8 cellular contexts compared by ENCODE assay signal in genomic region chr12:101407438-101408345, GRCh38. TPM values are rescaled to one million over a fixed set of nuclear protein-coding genes. Genes with fewer than 3 reads are reported as not detected.
DNase-seq lines count a peak whose midpoint lies in the region; ATAC-seq lines count a peak whose summit lies in the region.

TSS of gene ARL1 (minus strand) at chr12:101407772. CDS start at chr12:101407645, 127 bp downstream.

- no peaks in the 10 kb centered on the region for H3K27me3 Mint-ChIP-seq in memory B cell

- DNase-seq in COLO668 (lab: John Stamatoyannopoulos, UW; ENCODE audit: unreplicated experiment) (peak; percentile 93), HPDE6-E6E7 (ENCODE audit: extremely low spot score) (peak; percentile 84), NOMO-1 (lab: John Stamatoyannopoulos, UW; ENCODE audit: unreplicated experiment in 2 of 2) (peak; percentile 71 to 75), memory B cell (ENCODE audit: low spot score in 2 of 2) (peak; percentile 77 to 78)
- DNase-seq in effector memory CD4-positive, alpha-beta T cell, result peak; percentile 29 to 58 (median 53)
- DNase-seq in stimulated activated CD8-positive, alpha-beta memory T cell treated with anti-CD3 and anti-CD28 coated beads, Interleukin-12 subunit alpha, Interleukin-12 subunit beta, amount 100 ng/mL, for 1 hour (ENCODE audit: low read depth), result peak; percentile 68

- no peaks in the 10 kb centered on the region for H3K36me3 ChIP-seq in effector memory CD4-positive, alpha-beta T cell (ENCODE audit: control insufficient read depth, insufficient read depth, low read length)

- peak within 1 kb of the TSS; percentile 98 for H3K4me3 Mint-ChIP-seq in memory B cell

- H3K27ac ChIP-seq in effector memory CD4-positive, alpha-beta T cell (ENCODE audit: insufficient read depth, low read length, poor library complexity, severe bottlenecking), result peak within 1 kb of the TSS; percentile 73

- H3K9me3 Mint-ChIP-seq in memory B cell, result no peaks in the 10 kb centered on the region

- CTCF ChIA-PET in activated CD8-positive, alpha-beta memory T cell treated with anti-CD3 and anti-CD28 coated beads for 36 hours (lab: Charles Lee), result no interaction called here

- H3K36me3 Mint-ChIP-seq in memory B cell, result no peaks in the 10 kb centered on the region

- no peaks in the 10 kb centered on the region for H3K27me3 ChIP-seq in effector memory CD4-positive, alpha-beta T cell (replicated peaks; ENCODE audit: control insufficient read depth, insufficient read depth, low read length, poor library complexity, severe bottlenecking)

- H3K9me3 ChIP-seq in effector memory CD4-positive, alpha-beta T cell (ENCODE audit: control insufficient read depth, low read length), result no peaks in the 10 kb centered on the region

- peak within 1 kb of the TSS; percentile 81 for H3K4me3 ChIP-seq in effector memory CD4-positive, alpha-beta T cell (ENCODE audit: insufficient read depth, low read depth, low read length, poor library complexity, severe bottlenecking)

- peaks cover 8% of the 10 kb centered on the region for H3K4me1 Mint-ChIP-seq in memory B cell

- H3K4me1 ChIP-seq in effector memory CD4-positive, alpha-beta T cell (ENCODE audit: control insufficient read depth, insufficient read depth, low read length, poor library complexity, severe bottlenecking), result peaks cover 7% of the 10 kb centered on the region

- H3K27ac Mint-ChIP-seq in memory B cell, result peak within 1 kb of the TSS; percentile 94

- POLR2A ChIA-PET in activated CD8-positive, alpha-beta memory T cell treated with anti-CD3 and anti-CD28 coated beads for 36 hours (lab: Charles Lee), result interaction anchor here (1.2 kb wide), 1 partner anchor 128 kb away, joined by 3 read pairs; the partner anchor contains the start of gene UTP20

- ATAC-seq in GM19467 (IDR thresholded peaks at IDR 0.05; ENCODE audit: unreplicated experiment) (peak; percentile 83), memory B cell (ENCODE audit: low read depth) (peak; percentile 85)

RNA-seq across cellular contexts. Expression of gene ARL1, which starts in this region (rescaled TPM):
- total RNA-seq in activated CD8-positive, alpha-beta memory T cell treated with anti-CD3 and anti-CD28 coated beads for 36 hours, result 10 to 100 TPM; 66.1 to 86.3 TPM

Comparison
In these comparisons a context has a peak if more than half of its experiments do, and no peak if none do; other contexts are left out.
1. Peak in every context shown above with its lines: DNase-seq, ATAC-seq, H3K4me3 ChIP-seq and H3K27ac ChIP-seq.